1 cellular context compared by ENCODE assay signal in the genomic region with DNA sequence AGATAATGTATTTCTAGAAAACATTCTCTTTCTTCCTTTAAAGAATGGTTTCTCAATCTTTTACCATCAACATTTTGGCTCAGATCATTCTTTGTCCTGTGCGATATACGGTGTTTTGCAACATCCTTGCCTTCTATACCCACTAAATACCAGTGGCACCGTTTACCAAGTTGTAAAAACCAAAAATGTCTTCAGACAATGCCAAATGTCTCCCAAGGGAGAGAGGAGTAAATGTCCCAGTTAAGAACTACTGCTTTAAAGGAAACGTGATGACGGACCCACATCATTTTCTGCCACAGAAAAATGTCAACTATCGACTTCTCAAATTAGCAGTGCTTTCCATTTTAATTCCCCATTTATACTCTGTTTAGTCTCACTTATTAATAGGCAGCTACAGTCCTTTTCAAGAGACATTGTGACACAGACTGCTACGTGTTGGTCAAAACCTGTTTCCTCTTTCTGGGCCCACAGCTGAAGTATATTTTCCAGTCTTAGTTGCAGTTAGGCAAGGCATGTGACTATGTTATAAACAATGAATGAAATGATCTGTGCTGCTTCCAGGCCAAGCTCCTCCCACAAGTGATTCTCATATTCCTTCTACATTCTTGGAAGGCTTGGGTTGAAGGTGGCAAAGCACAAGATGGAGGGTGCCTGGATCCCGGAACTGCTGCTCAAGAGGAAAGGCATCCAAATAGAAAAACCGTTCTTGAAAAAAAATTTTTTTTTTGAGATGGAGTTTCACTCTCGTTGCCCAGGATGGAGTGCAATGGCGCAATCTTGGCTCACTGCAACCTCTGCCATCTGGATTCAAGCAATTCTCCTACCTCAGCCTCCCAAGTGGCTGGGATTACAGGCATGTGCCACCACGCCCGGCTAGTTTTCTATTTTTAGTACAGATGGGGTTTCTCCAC.
TF ChIP-seq lines count a peak whose summit lies in the region.

No MANE protein-coding gene starts in this region.

TF ChIP-seq in GM12878, 131 proteins besides CTCF, POLR2A, EP300 and RAD21:
- TF ChIP-seq SPI1 (IDR thresholded peaks at IDR 0.05; ENCODE audit: borderline replicate concordance, insufficient read depth, low read depth, low read length) (peak; percentile 40; the same call in 1 of the 2 replicates), POLR2AphosphoS5 (IDR thresholded peaks at IDR 0.05; ENCODE audit: low read length) (no peak), SMC3 (IDR thresholded peaks at IDR 0.05; ENCODE audit: borderline replicate concordance, low read length) (no peak), NR2C1 (IDR thresholded peaks at IDR 0.05) (no peak), IKZF2 (IDR thresholded peaks at IDR 0.05) (no peak), TBL1XR1 (IDR thresholded peaks at IDR 0.05; ENCODE audit: low read depth, low read length) (no peak)
